11 cellular contexts compared by ENCODE assay signal in genomic region chr11:71338806-71339177, GRCh38.
"Had no signal": no experiment of that assay in that cellular context is flagged by ENCODE, and none has a peak within 500 bp of the region (broad histone marks: within the 10 kb centered on the region; RNA-seq: fewer than 3 reads in every experiment).

No MANE protein-coding gene starts in this region.

- H3K36me3 ChIP-seq: stomach had no signal

- DNase-seq: activated CD4-positive, alpha-beta T cell treated with anti-CD3 and anti-CD28 coated beads, Interleukin-2, amount 10 ng/mL, durations not matched to agents 7 days and 5 days; activated CD8-positive, alpha-beta memory T cell treated with anti-CD3 and anti-CD28 coated beads for 24 hours; activated naive CD8-positive, alpha-beta T cell treated with anti-CD3 and anti-CD28 coated beads, Interleukin-2, amount 10 ng/mL, durations not matched to agents 7 days and 5 days; cerebellar nuclear complex; erythroblast; kidney glomerular epithelial cell; stimulated activated CD4-positive, alpha-beta T cell treated with anti-CD3 and anti-CD28 coated beads, Interleukin-12 subunit alpha, Interleukin-12 subunit beta, amount 100 ng/mL, for 4 hours; stimulated activated CD4-positive, alpha-beta T cell treated with anti-CD3 and anti-CD28 coated beads, Interleukin-2, amount 100 ng/mL, for 24 hours; SW 1271 had no signal

- H3K27ac ChIP-seq: psoas muscle had no signal

- H3K9me3 ChIP-seq: psoas muscle had no signal

- H3K4me1 ChIP-seq: psoas muscle had no signal

- H3K4me3 ChIP-seq: psoas muscle had no signal
